8 cellular contexts compared by ENCODE assay signal in the genomic region with DNA sequence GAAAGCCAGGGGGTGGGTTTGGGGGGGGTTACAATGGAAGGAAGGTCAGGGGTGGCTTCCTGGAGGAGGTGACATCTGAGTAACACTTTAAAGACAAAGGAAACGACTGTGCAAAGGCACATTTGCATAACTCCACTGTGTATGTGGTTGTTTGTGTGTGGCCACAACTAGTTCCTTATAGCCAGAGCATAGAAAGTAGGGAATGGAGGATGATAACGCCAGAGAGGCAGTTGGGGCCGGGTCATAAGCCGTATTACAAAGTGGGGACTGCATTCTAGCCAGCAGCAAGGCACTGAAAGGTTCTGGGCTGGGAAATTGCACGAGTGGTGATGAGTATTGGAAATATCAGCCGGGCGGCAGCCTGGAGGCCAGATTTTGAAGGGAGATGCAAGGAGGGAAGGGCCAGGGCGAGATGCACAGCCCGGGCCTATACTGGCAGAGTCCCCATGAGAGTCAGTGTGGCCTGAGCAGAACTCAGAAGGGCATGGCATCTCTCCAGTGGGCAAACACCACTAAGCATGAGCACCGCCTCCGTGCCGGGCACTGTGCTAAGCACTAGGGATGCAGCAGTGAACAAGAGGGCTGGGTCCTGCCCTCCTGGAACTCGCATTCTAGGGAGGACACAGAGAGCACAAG. TPM values are rescaled to one million over a fixed set of nuclear protein-coding genes. Genes with fewer than 3 reads are reported as not detected.
DNase-seq lines count a peak whose midpoint lies in the region; ATAC-seq and TF ChIP-seq lines count a peak whose summit lies in the region.

No MANE protein-coding gene starts in this region.

- H3K4me1 ChIP-seq in mucosa of descending colon (ENCODE audit: low read depth) = peaks cover 24% of the 10 kb centered on the region

- CTCF ChIA-PET in Calu3 (lab: Charles Lee) = interaction anchor here (0.6 to 1.0 kb wide), 7 partner anchors 64 to 194 kb away, joined by 3 to 11 read pairs (median 5); no protein-coding TSS in a partner anchor

- intact Hi-C loops in Calu3 (cut with micrococcal nuclease; ENCODE audit: unreplicated experiment) (loop anchor here (1.0 to 2.0 kb wide), 2 partner anchors 32 to 37 kb away; partner anchors contain the start of gene CKLF), mucosa of descending colon (cut with DNase I, micrococcal nuclease) (no loop called here)
- intact Hi-C loops in activated T-helper 1 cell treated with anti-CD3 and anti-CD28 coated beads, Interleukin-12 subunit alpha, Interleukin-12 subunit beta, Interleukin-2, Interleukin-4 antibody, amounts not matched to agents 30 ng/mL and 10 ng/mL and 1 ng/mL, durations not matched to agents 14 hours and 24 hours and 36 hours (cut with micrococcal nuclease) = loop anchor here (1.0 to 2.0 kb wide), 5 partner anchors 33 to 110 kb away; partner anchors contain the start of gene CKLF

- peak; percentile 35 for DNase-seq in Calu3
- no peak for DNase-seq in activated T-helper 1 cell treated with anti-CD3 and anti-CD28 coated beads, Interleukin-12 subunit alpha, Interleukin-12 subunit beta, Interleukin-2, Interleukin-4 antibody, amounts not matched to agents 30 ng/mL and 10 ng/mL and 1 ng/mL, durations not matched to agents 14 hours and 24 hours and 36 hours (ENCODE audit: low spot score)
- DNase-seq in mucosa of descending colon = no peak
- no peak for DNase-seq in foreskin melanocyte
- no peak for DNase-seq in NCI-H187 treated with DMSO at 0.1 percent for 48 hours (lab: John Stamatoyannopoulos, UW)
- no peak for DNase-seq in activated CD4-positive, alpha-beta T cell treated with anti-CD3 and anti-CD28 coated beads, Interleukin-2, amount 50 U/mL, for 4 hours

- no peak overlapping the region for H3K4me3 ChIP-seq in mucosa of descending colon

- no peaks in the 10 kb centered on the region for H3K9me3 ChIP-seq in mucosa of descending colon

- peak overlapping the region; percentile 60 for H3K4me3 Mint-ChIP-seq in Calu3 (ENCODE audit: low read depth, unreplicated experiment)
- H3K4me3 Mint-ChIP-seq in activated T-helper 1 cell treated with anti-CD3 and anti-CD28 coated beads, Interleukin-12 subunit alpha, Interleukin-12 subunit beta, Interleukin-2, Interleukin-4 antibody, amounts not matched to agents 30 ng/mL and 10 ng/mL and 1 ng/mL, durations not matched to agents 14 hours and 24 hours and 36 hours = peak overlapping the region; percentile 88

- H3K9me3 Mint-ChIP-seq in Calu3 (ENCODE audit: low read depth, unreplicated experiment) = no peaks in the 10 kb centered on the region
- no peaks in the 10 kb centered on the region for H3K9me3 Mint-ChIP-seq in activated T-helper 1 cell treated with anti-CD3 and anti-CD28 coated beads, Interleukin-12 subunit alpha, Interleukin-12 subunit beta, Interleukin-2, Interleukin-4 antibody, amounts not matched to agents 30 ng/mL and 10 ng/mL and 1 ng/mL, durations not matched to agents 14 hours and 24 hours and 36 hours

- peak overlapping the region; percentile 99 for H3K27ac Mint-ChIP-seq in Calu3 (ENCODE audit: unreplicated experiment)
- H3K27ac Mint-ChIP-seq in activated T-helper 1 cell treated with anti-CD3 and anti-CD28 coated beads, Interleukin-12 subunit alpha, Interleukin-12 subunit beta, Interleukin-2, Interleukin-4 antibody, amounts not matched to agents 30 ng/mL and 10 ng/mL and 1 ng/mL, durations not matched to agents 14 hours and 24 hours and 36 hours = peak overlapping the region; percentile 99

- peaks cover 4% of the 10 kb centered on the region for H3K36me3 ChIP-seq in mucosa of descending colon (ENCODE audit: low read depth)

- peaks cover 82% of the 10 kb centered on the region for H3K4me1 Mint-ChIP-seq in Calu3 (ENCODE audit: low read depth, unreplicated experiment)
- peaks cover 75% of the 10 kb centered on the region for H3K4me1 Mint-ChIP-seq in activated T-helper 1 cell treated with anti-CD3 and anti-CD28 coated beads, Interleukin-12 subunit alpha, Interleukin-12 subunit beta, Interleukin-2, Interleukin-4 antibody, amounts not matched to agents 30 ng/mL and 10 ng/mL and 1 ng/mL, durations not matched to agents 14 hours and 24 hours and 36 hours (ENCODE audit: low read depth)

- H3K27me3 Mint-ChIP-seq in Calu3 (ENCODE audit: unreplicated experiment) = no peaks in the 10 kb centered on the region
- no peaks in the 10 kb centered on the region for H3K27me3 Mint-ChIP-seq in activated T-helper 1 cell treated with anti-CD3 and anti-CD28 coated beads, Interleukin-12 subunit alpha, Interleukin-12 subunit beta, Interleukin-2, Interleukin-4 antibody, amounts not matched to agents 30 ng/mL and 10 ng/mL and 1 ng/mL, durations not matched to agents 14 hours and 24 hours and 36 hours (ENCODE audit: insufficient read depth)

- ATAC-seq in HG03025 (IDR thresholded peaks at IDR 0.05; ENCODE audit: low FRiP score, unreplicated experiment) (peak; percentile 6), mucosa of descending colon (peak; percentile 41), GM21447 (IDR thresholded peaks at IDR 0.05; ENCODE audit: unreplicated experiment) (no peak)

- TF ChIP-seq CTCF in Calu3 (IDR thresholded peaks at IDR 0.05; ENCODE audit: unreplicated experiment) (no peak), mucosa of descending colon (IDR thresholded peaks at IDR 0.05) (no peak)

- BruUV-seq in Calu3 (replicated peaks; lab: Mats Ljungman, UMichigan) = no TSS peak

- peaks cover 70% of the 10 kb centered on the region for H3K36me3 Mint-ChIP-seq in Calu3 (ENCODE audit: insufficient read depth, unreplicated experiment)
- peaks cover 19% of the 10 kb centered on the region for H3K36me3 Mint-ChIP-seq in activated T-helper 1 cell treated with anti-CD3 and anti-CD28 coated beads, Interleukin-12 subunit alpha, Interleukin-12 subunit beta, Interleukin-2, Interleukin-4 antibody, amounts not matched to agents 30 ng/mL and 10 ng/mL and 1 ng/mL, durations not matched to agents 14 hours and 24 hours and 36 hours (ENCODE audit: low read depth)

RNA-seq across cellular contexts. Expression of gene TK2, which starts 33.6 kb away (rescaled TPM):
- 53.2 and 56.6 TPM in 2 replicates for total RNA-seq in Calu3 (2022)
- 7.3 and 8.4 TPM in 2 replicates for total RNA-seq in activated T-helper 1 cell treated with anti-CD3 and anti-CD28 coated beads, Interleukin-12 subunit alpha, Interleukin-12 subunit beta, Interleukin-2, Interleukin-4 antibody, amounts not matched to agents 30 ng/mL and 10 ng/mL and 1 ng/mL, durations not matched to agents 14 hours and 24 hours and 36 hours
- total RNA-seq in mucosa of descending colon = 10 to 100 TPM; 14.4 to 29.4 (median 17.8) TPM

RNA-seq across cellular contexts. Expression of gene CKLF, which starts 36.1 kb away (rescaled TPM):
- total RNA-seq in Calu3 (2022) (217 and 293 TPM in 2 replicates), mucosa of descending colon (10 to 100 TPM; 26.9 to 42.0 (median 29.1) TPM)
- total RNA-seq in activated T-helper 1 cell treated with anti-CD3 and anti-CD28 coated beads, Interleukin-12 subunit alpha, Interleukin-12 subunit beta, Interleukin-2, Interleukin-4 antibody, amounts not matched to agents 30 ng/mL and 10 ng/mL and 1 ng/mL, durations not matched to agents 14 hours and 24 hours and 36 hours = 153 and 159 TPM in 2 replicates

RNA-seq across cellular contexts. Expression of gene CMTM1, which starts 49.9 kb away (rescaled TPM):
- total RNA-seq in Calu3 (2022) (48.4 and 72.1 TPM in 2 replicates), mucosa of descending colon (1 to 10 TPM; 3.1 to 6.1 (median 4.8) TPM)
- 12.5 and 13.9 TPM in 2 replicates for total RNA-seq in activated T-helper 1 cell treated with anti-CD3 and anti-CD28 coated beads, Interleukin-12 subunit alpha, Interleukin-12 subunit beta, Interleukin-2, Interleukin-4 antibody, amounts not matched to agents 30 ng/mL and 10 ng/mL and 1 ng/mL, durations not matched to agents 14 hours and 24 hours and 36 hours

Comparison
In these comparisons a context has a peak if more than half of its experiments do, and no peak if none do; other contexts are left out.
1. intact Hi-C loops: an anchor here in Calu3 (1.0 to 2.0 kb wide) and activated T-helper 1 cell treated with anti-CD3 and anti-CD28 coated beads, Interleukin-12 subunit alpha, Interleukin-12 subunit beta, Interleukin-2, Interleukin-4 antibody, amounts not matched to agents 30 ng/mL and 10 ng/mL and 1 ng/mL, durations not matched to agents 14 hours and 24 hours and 36 hours (1.0 to 2.0 kb wide); none called in mucosa of descending colon.